10 cellular contexts compared by ENCODE assay signal in genomic region chr3:71011565-71012287, GRCh38.
DNase-seq lines count a peak whose midpoint lies in the region; ATAC-seq lines count a peak whose summit lies in the region.
"Had no signal": no experiment of that assay in that cellular context is flagged by ENCODE, and none has a peak within 500 bp of the region (broad histone marks: within the 10 kb centered on the region; RNA-seq: fewer than 3 reads in every experiment).

No MANE protein-coding gene starts in this region.

- DNase-seq in NCI-H146 treated with DMSO at 0.1 percent for 48 hours (lab: John Stamatoyannopoulos, UW; ENCODE audit: unreplicated experiment), result peak; percentile 13
- no peak for DNase-seq in NCI-H146 (lab: John Stamatoyannopoulos, UW)
- DNase-seq in T-helper 2 cell treated with Interferon-gamma antibody and Interleukin-4, amounts not matched to agents 5 μg/mL and 100 μg/mL, for 36 hours (ENCODE audit: low spot score), result no peak
- peak; percentile 78 for DNase-seq in renal cortical epithelial cell (ENCODE audit: low read depth)
- DNase-seq in NCI-H2107 (lab: John Stamatoyannopoulos, UW), result no peak
- DNase-seq in NCI-H748 (lab: John Stamatoyannopoulos, UW; ENCODE audit: unreplicated experiment), result no peak
- no peak for DNase-seq in AG20443 (ENCODE audit: low spot score)
- DNase-seq: right lobe of liver had no signal

- H3K9me3 Mint-ChIP-seq in T-helper 2 cell treated with Interferon-gamma antibody and Interleukin-4, amounts not matched to agents 5 μg/mL and 100 μg/mL, for 36 hours, result peaks cover 6% of the 10 kb centered on the region

- ATAC-seq in HG03064 (IDR thresholded peaks at IDR 0.05; ENCODE audit: low read depth, unreplicated experiment), result peak; percentile 61
- ATAC-seq: A549 had no signal

- H3K36me3 Mint-ChIP-seq in T-helper 2 cell treated with Interferon-gamma antibody and Interleukin-4, amounts not matched to agents 5 μg/mL and 100 μg/mL, for 36 hours (ENCODE audit: low read depth), result peaks cover 56% of the 10 kb centered on the region

- peak overlapping the region; percentile 94 for H3K27ac Mint-ChIP-seq in T-helper 2 cell treated with Interferon-gamma antibody and Interleukin-4, amounts not matched to agents 5 μg/mL and 100 μg/mL, for 36 hours

- no peaks in the 10 kb centered on the region for H3K27me3 Mint-ChIP-seq in T-helper 2 cell treated with Interferon-gamma antibody and Interleukin-4, amounts not matched to agents 5 μg/mL and 100 μg/mL, for 36 hours (ENCODE audit: low read depth)

- peak overlapping the region; percentile 72 for H3K4me3 Mint-ChIP-seq in T-helper 2 cell treated with Interferon-gamma antibody and Interleukin-4, amounts not matched to agents 5 μg/mL and 100 μg/mL, for 36 hours

- peaks cover 52% of the 10 kb centered on the region for H3K4me1 Mint-ChIP-seq in T-helper 2 cell treated with Interferon-gamma antibody and Interleukin-4, amounts not matched to agents 5 μg/mL and 100 μg/mL, for 36 hours (ENCODE audit: low read depth)

Comparison
In these comparisons a context has a peak if more than half of its experiments do, and no peak if none do; other contexts are left out.
1. DNase-seq: peak in NCI-H146 treated with DMSO at 0.1 percent for 48 hours (single experiment) and renal cortical epithelial cell (single experiment); none in NCI-H146 (single experiment), T-helper 2 cell treated with Interferon-gamma antibody and Interleukin-4, amounts not matched to agents 5 μg/mL and 100 μg/mL, for 36 hours (single experiment), NCI-H2107 (single experiment), NCI-H748 (single experiment) and AG20443 (single experiment).